Comparison of ENCODE assay signal across 7 cellular contexts in genomic region chr20:64286428-64287263, GRCh38. TPM values are rescaled to one million over a fixed set of nuclear protein-coding genes. Genes with fewer than 3 reads are reported as not detected.
A peak's percentile ranks its signal among the peaks of the same experiment; 100 is the strongest.
DNase-seq lines count a peak whose midpoint lies in the region; ATAC-seq, FAIRE-seq and TF ChIP-seq lines count a peak whose summit lies in the region.
"Not testable (repeated sequence)": the region's sequence is repeated elsewhere in the genome, so short reads cannot be mapped to it uniquely, and the experiment has no call there.

No MANE protein-coding gene starts in this region.

- not testable (repeated sequence) for H3K36me3 ChIP-seq in PC-9 (ENCODE audit: low read depth); heart left ventricle; HepG2 (replicated peaks in 1 of 2; ENCODE audit: control insufficient read depth in 1 of 2, insufficient read depth in 2 of 2, low read length in 2 of 2)

- not testable (repeated sequence) for H3K9me3 Mint-ChIP-seq in effector memory CD8-positive, alpha-beta T cell

- peak; percentile 68 for FAIRE-seq in HepG2 (lab: Jason Lieb, UNC)

- peaks cover 14% of the 10 kb centered on the region for H3K36me3 Mint-ChIP-seq in effector memory CD8-positive, alpha-beta T cell (ENCODE audit: insufficient read depth)

- H3K9ac ChIP-seq in HepG2 (ENCODE audit: insufficient read depth, low read depth, low read length), result not testable (repeated sequence)

- DNase-seq in GM12865 (ENCODE audit: low read depth) (peak; percentile 12), NAMALWA (ENCODE audit: low spot score) (peak; percentile 28), PC-9 (peak; percentile 10 to 31), astrocyte of the hippocampus (ENCODE audit: low read depth, low spot score) (peak; percentile 3)
- not testable (repeated sequence) for DNase-seq in effector memory CD8-positive, alpha-beta T cell; heart left ventricle; HepG2 (ENCODE audit: low spot score)

- TF ChIP-seq RAD21 in HepG2 (CRISPR knock-in tag; IDR thresholded peaks at IDR 0.05), result not testable (repeated sequence)

- CTCF ChIA-PET in PC-9 (lab: Charles Lee), result not testable (repeated sequence)
- CTCF ChIA-PET in HepG2 (lab: Yijun Ruan, JAX; ENCODE audit: low intra/inter-chr PET ratio, low total read pairs), result interaction anchor here (0.8 to 3.2 kb wide), 9 partner anchors 31 to 185 kb away, joined by 3 to 34 read pairs (median 8); partner anchors contain the start of gene PCMTD2

- BruUV-seq in PC-9 (replicated peaks; lab: Mats Ljungman, UMichigan); HepG2 (replicated peaks; lab: Mats Ljungman, UMichigan): not testable (repeated sequence)

- H3K9me3 ChIP-seq in PC-9 (ENCODE audit: insufficient read depth, low read depth); heart left ventricle: not testable (repeated sequence)
- peaks cover 23% of the 10 kb centered on the region for H3K9me3 ChIP-seq in HepG2 (ENCODE audit: low read length)

- not testable (repeated sequence) for H3K4me1 ChIP-seq in PC-9 (replicated peaks; ENCODE audit: insufficient read depth); heart left ventricle; HepG2 (ENCODE audit: insufficient read depth, low read length)

- TF ChIP-seq CTCF in GM12865 (IDR thresholded peaks at IDR 0.05; ENCODE audit: insufficient read depth, low read depth, low read length, missing control alignments); PC-9 (conservative IDR thresholded peaks at IDR 0.05); heart left ventricle (IDR thresholded peaks at IDR 0.05); HepG2 (CRISPR knock-in tag; IDR thresholded peaks at IDR 0.05): not testable (repeated sequence)

- not testable (repeated sequence) for H3K9me2 ChIP-seq in PC-9 (ENCODE audit: insufficient read depth)

- H3K4me3 Mint-ChIP-seq in effector memory CD8-positive, alpha-beta T cell, result not testable (repeated sequence)

- not testable (repeated sequence) for H3K27ac Mint-ChIP-seq in effector memory CD8-positive, alpha-beta T cell

- H2AFZ ChIP-seq in PC-9; HepG2 (ENCODE audit: low read length): not testable (repeated sequence)

- TF ChIP-seq POLR2A in heart left ventricle (IDR thresholded peaks at IDR 0.05); HepG2 (IDR thresholded peaks at IDR 0.05; ENCODE audit: insufficient read depth in 1 of 2, low read depth in 2 of 2, low read length in 2 of 2): not testable (repeated sequence)

- in situ Hi-C loops in HepG2 (cut with HindIII; ENCODE audit: extremely low pct_ligation_motif_present, low pct_unique_long_range_greater_than_20kb), result not testable (repeated sequence)

- POLR2A ChIA-PET in PC-9 (lab: Charles Lee; ENCODE audit: unreplicated experiment), result not testable (repeated sequence)
- POLR2A ChIA-PET in HepG2 (lab: Yijun Ruan, JAX), result interaction anchor here (0.7 kb wide), 1 partner anchor 64 kb away, joined by 3 read pairs; no protein-coding TSS in a partner anchor

- H3K4me3 ChIP-seq in GM12865 (ENCODE audit: low read depth, low read length); PC-9; heart left ventricle; HepG2 (replicated peaks in 1 of 3; ENCODE audit: insufficient read depth in 1 of 3, low read depth in 2 of 3, low read length in 3 of 3): not testable (repeated sequence)

- intact Hi-C loops in PC-9 (cut with micrococcal nuclease; ENCODE audit: unreplicated experiment); heart left ventricle (cut with DNase I); HepG2 (cut with micrococcal nuclease; ENCODE audit: unreplicated experiment): not testable (repeated sequence)

- not testable (repeated sequence) for TF ChIP-seq EP300 in HepG2 (IDR thresholded peaks at IDR 0.05; ENCODE audit: low read depth in 2 of 2, low read length in 2 of 2); HepG2 (CRISPR knock-in tag; IDR thresholded peaks at IDR 0.05; ENCODE audit: borderline replicate concordance)

- H4K20me1 ChIP-seq in PC-9 (ENCODE audit: insufficient read depth); HepG2 (ENCODE audit: insufficient read depth, low read length): not testable (repeated sequence)

- ATAC-seq in effector memory CD8-positive, alpha-beta T cell (replicated peaks), result peak; percentile 11
- ATAC-seq in heart left ventricle (peak; percentile 8 to 46 (median 29)), HepG2 (peak; percentile 25; the same call in 2 of the 3 replicates)

- peaks cover 17% of the 10 kb centered on the region for H3K27me3 ChIP-seq in PC-9 (ENCODE audit: insufficient read depth, low read depth)
- H3K27me3 ChIP-seq in heart left ventricle; HepG2 (ENCODE audit: control insufficient read depth in 1 of 2, insufficient read depth in 2 of 2, low read length in 2 of 2): not testable (repeated sequence)

- not testable (repeated sequence) for H3K27me3 Mint-ChIP-seq in effector memory CD8-positive, alpha-beta T cell

- H3K79me2 ChIP-seq in PC-9 (ENCODE audit: low read depth); HepG2 (ENCODE audit: insufficient read depth, low read length): not testable (repeated sequence)

- 93 to 96% (median 95%) methylated on average over 32 to 33 of the region's 33 CpGs for WGBS in heart left ventricle, 4 donors
- WGBS in HepG2 (ENCODE audit: low lambda C conversion rate), result 83% methylated on average over 32 of the region's 33 CpGs

- not testable (repeated sequence) for H3K27ac ChIP-seq in PC-9; heart left ventricle; HepG2 (ENCODE audit: extremely low read length, insufficient read depth, low read length)

- H3F3A ChIP-seq in PC-9 (ENCODE audit: insufficient read depth, low read depth), result 0 out of 2 replicates have a peak, but pooled peaks cover 16% of the 10 kb centered on the region

- H3K4me2 ChIP-seq in PC-9; HepG2 (ENCODE audit: low read depth, low read length): not testable (repeated sequence)

- not testable (repeated sequence) for H3K4me1 Mint-ChIP-seq in effector memory CD8-positive, alpha-beta T cell (ENCODE audit: low read depth in 2 of 2)

TF ChIP-seq in HepG2, 621 proteins besides CTCF, POLR2A, EP300 and RAD21:
- TF ChIP-seq NR2F2 (IDR thresholded peaks at IDR 0.05; ENCODE audit: borderline replicate concordance, low read depth), result peak; percentile 65; the same call in 1 of the 2 replicates
- TF ChIP-seq PCBP2 (optimal IDR thresholded peaks at IDR 0.05; ENCODE audit: low read depth, low read length, poor library complexity, severe bottlenecking), result peak; percentile 97
- peak; percentile 0 for TF ChIP-seq HNRNPK (IDR thresholded peaks at IDR 0.05; ENCODE audit: low read depth, low read length, poor library complexity, severe bottlenecking)
- peak; percentile 41 for TF ChIP-seq NR2F6 (IDR thresholded peaks at IDR 0.05)
- TF ChIP-seq NR2F6 (CRISPR knock-in tag; IDR thresholded peaks at IDR 0.05), result not testable (repeated sequence)

RNA-seq across cellular contexts. Expression of gene PCMTD2, which starts 31.1 kb away (rescaled TPM):
- total RNA-seq in PC-9 (2021), result 80.1 and 86.5 TPM in 2 replicates
- total RNA-seq in heart left ventricle, result 100 to 1,000 TPM in 1 of 9 donors, 10 to 100 TPM in 8; 41.7 to 128 (median 66.6) TPM
- 10 to 100 TPM; 23.9 to 29.5 TPM for polyA plus RNA-seq in heart left ventricle
- 47.0 and 50.5 TPM in 2 replicates for total RNA-seq in HepG2 (2016; rRNA removed; fragmentation: Illumina TruSeq; extraction: Trizol)
- total RNA-seq in HepG2 (2016; cell fraction: cytosol; rRNA removed; fragmentation: Illumina TruSeq; extraction: Trizol; ENCODE audit: low read depth), result 5.3 and 6.4 TPM in 2 replicates
- total RNA-seq in HepG2 (2016; cell fraction: insoluble cytoplasmic fraction; rRNA removed; fragmentation: Illumina TruSeq; extraction: Trizol), result 44.0 and 57.6 TPM in 2 replicates
- total RNA-seq in HepG2 (2016; cell fraction: membrane; rRNA removed; fragmentation: Illumina TruSeq; extraction: Trizol), result 23.6 and 27.0 TPM in 2 replicates
- total RNA-seq in HepG2 (2016; cell fraction: nucleus; rRNA removed; fragmentation: Illumina TruSeq; extraction: Trizol), result 52.1 and 60.5 TPM in 2 replicates
- polyA plus RNA-seq in HepG2 (2011; rRNA removed), result 66.3 and 76.9 TPM in 2 replicates
- polyA plus RNA-seq in HepG2 (2011; cell fraction: cytosol; rRNA removed), result 40.5 and 52.8 TPM in 2 replicates
- polyA plus RNA-seq in HepG2 (2011; cell fraction: nucleus; rRNA removed), result 117 and 148 TPM in 2 replicates
- 58.6 and 62.1 TPM in 2 replicates for polyA plus RNA-seq in HepG2 (2012)
- polyA plus RNA-seq in HepG2 (2016; cell fraction: cytosol; fragmentation: Illumina TruSeq; extraction: Trizol; ENCODE audit: low read depth), result 1.5 and 2.4 TPM in 2 replicates
- polyA plus RNA-seq in HepG2 (2016; cell fraction: insoluble cytoplasmic fraction; fragmentation: Illumina TruSeq; extraction: Trizol; ENCODE audit: low read depth), result 41.2 and 44.9 TPM in 2 replicates
- 10.2 and 12.5 TPM in 2 replicates for polyA plus RNA-seq in HepG2 (2016; cell fraction: membrane; fragmentation: Illumina TruSeq; extraction: Trizol; ENCODE audit: low read depth)
- polyA plus RNA-seq in HepG2 (2016; cell fraction: nucleus; fragmentation: Illumina TruSeq; extraction: Trizol; ENCODE audit: insufficient read depth, low read depth), result 134 and 146 TPM in 2 replicates
- polyA minus RNA-seq in HepG2 (2011; rRNA and poly(A)+ RNA removed; ENCODE audit: low replicate concordance), result 20.0 and 41.6 TPM in 2 replicates
- polyA minus RNA-seq in HepG2 (2011; cell fraction: cytosol; rRNA and poly(A)+ RNA removed), result 36.8 and 46.1 TPM in 2 replicates
- 78.9 and 107 TPM in 2 replicates for polyA minus RNA-seq in HepG2 (2011; cell fraction: nucleus; rRNA and poly(A)+ RNA removed)
